10 cellular contexts compared by ENCODE assay signal in the genomic region with DNA sequence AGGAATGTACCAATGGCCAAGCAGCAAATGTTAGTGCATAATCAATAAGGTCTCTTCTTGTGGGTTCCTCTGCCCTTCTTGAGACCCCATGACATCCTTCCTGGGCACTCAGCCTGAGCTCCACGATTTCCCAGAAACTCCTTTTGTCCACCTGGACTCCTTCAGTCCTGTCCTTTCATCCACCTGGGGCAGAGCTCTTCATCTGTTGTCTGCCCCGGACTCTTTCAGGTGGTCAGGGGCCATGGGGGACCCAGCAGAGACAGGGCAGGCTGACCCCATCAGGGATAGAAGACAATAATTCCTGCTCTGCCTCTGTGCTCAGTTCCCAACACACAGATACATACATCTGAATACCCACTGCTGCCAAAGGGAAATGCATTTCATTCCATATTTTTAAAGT.
"Had no signal": no experiment of that assay in that cellular context is flagged by ENCODE, and none has a peak within 500 bp of the region (broad histone marks: within the 10 kb centered on the region; RNA-seq: fewer than 3 reads in every experiment).

No MANE protein-coding gene starts in this region.

- DNase-seq: GM23248, GOT3, H7, HFFc6, KBM-7 had no signal

- H3K27ac ChIP-seq: GM23248, HL-60 had no signal

- ATAC-seq: HCT116, HepG2 had no signal

- H3K4me1 ChIP-seq: HAP-1 had no signal

- H3K27ac Mint-ChIP-seq: HFFc6, IgD-negative memory B cell had no signal

- H3K9me3 ChIP-seq: HAP-1 had no signal

- H3K9ac ChIP-seq: GM23248 had no signal

- H3K9me3 Mint-ChIP-seq: HFFc6 had no signal

- H3K4me3 ChIP-seq: GM23248, HAP-1 had no signal

- H3K36me3 ChIP-seq: HAP-1 had no signal

- H3K4me3 Mint-ChIP-seq: HFFc6, IgD-negative memory B cell had no signal
